ENCODE assay signal across 8 cellular contexts in genomic region chr16:711548-712320, GRCh38. TPM values are rescaled to one million over a fixed set of nuclear protein-coding genes. Genes with fewer than 3 reads are reported as not detected.
DNase-seq lines count a peak whose midpoint lies in the region; ATAC-seq and TF ChIP-seq lines count a peak whose summit lies in the region.

No MANE protein-coding gene starts in this region.

- H3K36me3 ChIP-seq in CD8-positive, alpha-beta memory T cell (ENCODE audit: insufficient read depth, low read length), result no peaks in the 10 kb centered on the region
- H3K36me3 ChIP-seq in SK-N-SH (replicated peaks in 1 of 2; ENCODE audit: control insufficient read depth in 1 of 2, insufficient read depth in 2 of 2, low read length in 1 of 2) (no peaks in the 10 kb centered on the region), gastroesophageal sphincter (peaks cover 0 to under 1% of the 10 kb centered on the region in 2 donors), parathyroid adenoma (ENCODE audit: control insufficient read depth, insufficient read depth, low read length) (no peaks in the 10 kb centered on the region), vagina (no peaks in the 10 kb centered on the region)

- intact Hi-C loops in vagina (cut with DNase I), result loop anchor here (10.0 kb wide), 1 partner anchor 343 kb away; no protein-coding TSS in a partner anchor

- H3K4me2 ChIP-seq in SK-N-SH, result peak overlapping the region; percentile 47; the same call in 1 of the 2 replicates
- H3K4me2 ChIP-seq in parathyroid adenoma (ENCODE audit: low read length), result no peak overlapping the region

- H3K79me2 ChIP-seq in SK-N-SH (ENCODE audit: insufficient read depth) (0 out of 2 replicates have a peak, but pooled peaks cover 2% of the 10 kb centered on the region), parathyroid adenoma (no peaks in the 10 kb centered on the region)

- H4K20me1 ChIP-seq in SK-N-SH (ENCODE audit: insufficient read depth), result peaks cover 6% of the 10 kb centered on the region; the same call in 1 of the 2 replicates

- no peaks in the 10 kb centered on the region for H3K36me3 Mint-ChIP-seq in CD8-positive, alpha-beta memory T cell
- no peaks in the 10 kb centered on the region for H3K36me3 Mint-ChIP-seq in HFFc6 (ENCODE audit: low read depth)

- ATAC-seq in gastroesophageal sphincter, result peak; percentile 58
- ATAC-seq in HG03159 (IDR thresholded peaks at IDR 0.05; ENCODE audit: unreplicated experiment), result no peak

- peak; percentile 89 for TF ChIP-seq RAD21 in SK-N-SH (IDR thresholded peaks at IDR 0.05; ENCODE audit: low read length)

- H2AFZ ChIP-seq in SK-N-SH (ENCODE audit: low read depth), result no peak overlapping the region
- no peak overlapping the region for H2AFZ ChIP-seq in parathyroid adenoma

- peaks cover 20 to 41% of the 10 kb centered on the region in 2 donors for H3K27me3 Mint-ChIP-seq in CD8-positive, alpha-beta memory T cell
- peaks cover 15% of the 10 kb centered on the region for H3K27me3 Mint-ChIP-seq in HFFc6 (ENCODE audit: insufficient read depth)

- H3K9me3 ChIP-seq in CD8-positive, alpha-beta memory T cell (ENCODE audit: low read length), result no peaks in the 10 kb centered on the region
- H3K9me3 ChIP-seq in SK-N-SH (no peaks in the 10 kb centered on the region), gastroesophageal sphincter (no peaks in the 10 kb centered on the region), parathyroid adenoma (ENCODE audit: control insufficient read depth, low read length) (no peaks in the 10 kb centered on the region), vagina (no peaks in the 10 kb centered on the region)

- TF ChIP-seq EP300 in SK-N-SH (IDR thresholded peaks at IDR 0.05; ENCODE audit: borderline replicate concordance in 1 of 2, low read depth in 1 of 2, low read length in 1 of 2) (no peak), gastroesophageal sphincter (IDR thresholded peaks at IDR 0.05) (no peak)

- H3K9me2 ChIP-seq in SK-N-SH, result no peaks in the 10 kb centered on the region

- 15% methylated on average over 14 of the region's 25 CpGs for WGBS in SK-N-SH (ENCODE audit: low lambda C conversion rate)
- WGBS in gastroesophageal sphincter (ENCODE audit: low coverage in 1 of 2), 2 donors, result 2 to 15% methylated on average over 8 to 15 of the region's 25 CpGs

- TF ChIP-seq POLR2A in gastroesophageal sphincter (IDR thresholded peaks at IDR 0.05) (no peak), vagina (IDR thresholded peaks at IDR 0.05) (no peak)

- no peak overlapping the region for H3K4me3 ChIP-seq in CD8-positive, alpha-beta memory T cell (ENCODE audit: low read length)
- H3K4me3 ChIP-seq in SK-N-SH (ENCODE audit: low read depth in 2 of 2, low read length in 1 of 2) (peak overlapping the region in 1 of 2 experiments; percentile 37; a peak in 1 of 4 replicates), gastroesophageal sphincter (no peak overlapping the region), parathyroid adenoma (ENCODE audit: low read depth, low read length) (no peak overlapping the region), vagina (no peak overlapping the region)

- POLR2A ChIA-PET in CD8-positive, alpha-beta memory T cell (lab: Charles Lee), result interaction anchor here (0.7 to 0.9 kb wide), 2 partner anchors 16 to 74 kb away, joined by 3 read pairs; no protein-coding TSS in a partner anchor
- POLR2A ChIA-PET in SK-N-SH (lab: Yijun Ruan, JAX), result interaction anchor here (0.9 to 1.0 kb wide), 2 partner anchors 13 to 19 kb away, joined by 3 read pairs; no protein-coding TSS in a partner anchor

- H3K4me1 Mint-ChIP-seq in CD8-positive, alpha-beta memory T cell, result peaks cover 3 to 15% (median 4%) of the 10 kb centered on the region in 3 donors
- peaks cover 26% of the 10 kb centered on the region for H3K4me1 Mint-ChIP-seq in HFFc6 (ENCODE audit: low read depth)

- CTCF ChIA-PET in CD8-positive, alpha-beta memory T cell (lab: Charles Lee), result interaction anchor here (0.7 to 22.8 kb wide), 15 partner anchors 8 to 388 kb away, joined by 3 to 332 read pairs (median 4); partner anchors contain the start of genes ANTKMT, CCDC78, CHTF18 and CIAO3
- CTCF ChIA-PET in SK-N-SH (lab: Yijun Ruan, JAX), result interaction anchor here (0.6 to 22.4 kb wide), 27 partner anchors 8 to 1513 kb away, joined by 3 to 358 read pairs (median 4); partner anchors contain the start of genes ANTKMT, CCDC78, CHTF18 and CIAO3

- peaks cover 4% of the 10 kb centered on the region for H3K4me1 ChIP-seq in CD8-positive, alpha-beta memory T cell (ENCODE audit: insufficient read depth, low read length)
- peaks cover 23 to 41% of the 10 kb centered on the region in 2 experiments; a peak in 2 of 4 replicates for H3K4me1 ChIP-seq in SK-N-SH (ENCODE audit: control insufficient read depth in 1 of 2, insufficient read depth in 2 of 2, low read depth in 1 of 2, low read length in 1 of 2)
- H3K4me1 ChIP-seq in gastroesophageal sphincter, result peaks cover 0 to 49% (median 18%) of the 10 kb centered on the region in 3 donors
- H3K4me1 ChIP-seq in parathyroid adenoma, result peaks cover 10% of the 10 kb centered on the region
- H3K4me1 ChIP-seq in vagina, result peaks cover 19% of the 10 kb centered on the region

- peak overlapping the region in 1 of 7 donors; percentile 22 for H3K4me3 Mint-ChIP-seq in CD8-positive, alpha-beta memory T cell
- H3K4me3 Mint-ChIP-seq in HFFc6, result no peak overlapping the region

- H3K27ac Mint-ChIP-seq in CD8-positive, alpha-beta memory T cell, result no peak overlapping the region
- H3K27ac Mint-ChIP-seq in HFFc6, result no peak overlapping the region

- peaks cover 30% of the 10 kb centered on the region for H3F3A ChIP-seq in SK-N-SH (replicated peaks; ENCODE audit: insufficient read depth)

- H3K9ac ChIP-seq in SK-N-SH (no peak overlapping the region), parathyroid adenoma (no peak overlapping the region)

- no peaks in the 10 kb centered on the region for H3K9me3 Mint-ChIP-seq in CD8-positive, alpha-beta memory T cell
- H3K9me3 Mint-ChIP-seq in HFFc6, result no peaks in the 10 kb centered on the region

- TF ChIP-seq CTCF in HFFc6 (IDR thresholded peaks at IDR 0.05) (peak; percentile 99), SK-N-SH (IDR thresholded peaks at IDR 0.05) (peak; percentile 77), gastroesophageal sphincter (IDR thresholded peaks at IDR 0.05) (peak in 3 of 4 experiments; percentile 90 to 98 (median 93)), parathyroid adenoma (IDR thresholded peaks at IDR 0.05) (peak; percentile 96), vagina (IDR thresholded peaks at IDR 0.05) (peak; percentile 82 to 93 (median 85))

- no peak overlapping the region for H3K27ac ChIP-seq in CD8-positive, alpha-beta memory T cell (ENCODE audit: low read depth, low read length)
- peak overlapping the region in 1 of 2 experiments; percentile 67; a peak in 1 of 4 replicates for H3K27ac ChIP-seq in SK-N-SH (ENCODE audit: low read depth in 2 of 2, low read length in 1 of 2)
- H3K27ac ChIP-seq in gastroesophageal sphincter, result no peak overlapping the region
- no peak overlapping the region for H3K27ac ChIP-seq in parathyroid adenoma
- no peak overlapping the region for H3K27ac ChIP-seq in vagina

- DNase-seq in CD8-positive, alpha-beta memory T cell, result peak; percentile 72 to 83 (median 76)
- DNase-seq in HFFc6 (peak; percentile 47), SK-N-SH (peak; percentile 93), vagina (ENCODE audit: extremely low spot score in 2 of 2) (no peak)
- peak; percentile 82 for DNase-seq in activated naive CD4-positive, alpha-beta T cell treated with Interleukin-2 at 50 U/mL for 16 hours

- peaks cover 40% of the 10 kb centered on the region for H3K27me3 ChIP-seq in CD8-positive, alpha-beta memory T cell (ENCODE audit: insufficient read depth, low read length, poor library complexity, severe bottlenecking)
- no peaks in the 10 kb centered on the region for H3K27me3 ChIP-seq in SK-N-SH (ENCODE audit: insufficient read depth)
- H3K27me3 ChIP-seq in gastroesophageal sphincter, result peaks cover 57% of the 10 kb centered on the region
- peaks cover 3% of the 10 kb centered on the region for H3K27me3 ChIP-seq in parathyroid adenoma (ENCODE audit: control insufficient read depth, insufficient read depth, low read length)
- peaks cover 3% of the 10 kb centered on the region for H3K27me3 ChIP-seq in vagina

RNA-seq across cellular contexts. Expression of gene METRN, which starts 3.2 kb away (rescaled TPM):
- 10 to 100 TPM; 34.8 to 38.2 TPM for total RNA-seq in CD8-positive, alpha-beta memory T cell
- 50.3 TPM for polyA plus RNA-seq in CD8-positive, alpha-beta memory T cell
- total RNA-seq in HFFc6 (2021; fragmentation: NEBNext Ultra II Directional; extraction: Animal tissue kit (Norgen Biotek cat#: 25700)), result 100 to 1,000 TPM in 1 of 6 experiments, 10 to 100 TPM in 5; 61.5 to 103 (median 70.4) TPM
- polyA plus RNA-seq in SK-N-SH (2012; rRNA removed), result 52.4 and 59.7 TPM in 2 replicates
- 25.1 and 56.0 TPM in 2 replicates for polyA plus RNA-seq in SK-N-SH (2012; cell fraction: cytosol; rRNA removed)
- polyA plus RNA-seq in SK-N-SH (2012; cell fraction: nucleus; rRNA removed), result 47.0 and 55.6 TPM in 2 replicates
- total RNA-seq in gastroesophageal sphincter, result 10 to 100 TPM; 22.6 to 77.7 (median 63.8) TPM
- total RNA-seq in vagina, result 32.2 TPM

RNA-seq across cellular contexts. Expression of gene FBXL16, which starts 6.1 kb away (rescaled TPM):
- 10 to 100 TPM in 1 of 2 experiments, 1 to 10 TPM in 1; 7.6 to 11.1 TPM for total RNA-seq in CD8-positive, alpha-beta memory T cell
- polyA plus RNA-seq in CD8-positive, alpha-beta memory T cell, result 16.9 TPM
- under 1 TPM in 1 of 6 experiments, not detected in 5; 0.05 TPM for total RNA-seq in HFFc6 (2021; fragmentation: NEBNext Ultra II Directional; extraction: Animal tissue kit (Norgen Biotek cat#: 25700))
- 17.7 and 19.8 TPM in 2 replicates for polyA plus RNA-seq in SK-N-SH (2012; rRNA removed)
- 11.3 and 18.3 TPM in 2 replicates for polyA plus RNA-seq in SK-N-SH (2012; cell fraction: cytosol; rRNA removed)
- polyA plus RNA-seq in SK-N-SH (2012; cell fraction: nucleus; rRNA removed), result 19.3 and 27.4 TPM in 2 replicates
- total RNA-seq in gastroesophageal sphincter (1 to 10 TPM in 1 of 4 donors, under 1 TPM in 3; 0.27 to 1.4 (median 0.35) TPM), vagina (4.4 TPM)

RNA-seq across cellular contexts. Expression of gene ANTKMT, which starts 9.2 kb away (rescaled TPM):
- total RNA-seq in CD8-positive, alpha-beta memory T cell, result 10 to 100 TPM; 64.2 to 72.0 TPM
- polyA plus RNA-seq in CD8-positive, alpha-beta memory T cell, result 127 TPM
- 10 to 100 TPM; 50.1 to 57.7 (median 54.7) TPM for total RNA-seq in HFFc6 (2021; fragmentation: NEBNext Ultra II Directional; extraction: Animal tissue kit (Norgen Biotek cat#: 25700))
- 49.5 and 57.4 TPM in 2 replicates for polyA plus RNA-seq in SK-N-SH (2012; rRNA removed)
- 22.6 and 32.2 TPM in 2 replicates for polyA plus RNA-seq in SK-N-SH (2012; cell fraction: cytosol; rRNA removed)
- 144 and 312 TPM in 2 replicates for polyA plus RNA-seq in SK-N-SH (2012; cell fraction: nucleus; rRNA removed)
- total RNA-seq in gastroesophageal sphincter (10 to 100 TPM; 23.5 to 46.2 (median 31.0) TPM), vagina (26.0 TPM)

RNA-seq across cellular contexts. Expression of gene CCDC78, which starts 14.5 kb away (rescaled TPM):
- 1 to 10 TPM; 9.8 to 9.9 TPM for total RNA-seq in CD8-positive, alpha-beta memory T cell
- 0.53 TPM for polyA plus RNA-seq in CD8-positive, alpha-beta memory T cell
- total RNA-seq in HFFc6 (2021; fragmentation: NEBNext Ultra II Directional; extraction: Animal tissue kit (Norgen Biotek cat#: 25700)), result 1 to 10 TPM; 2.2 to 4.1 (median 3.4) TPM
- polyA plus RNA-seq in SK-N-SH (2012; rRNA removed), result 15.4 and 18.8 TPM in 2 replicates
- 1.4 and 2.8 TPM in 2 replicates for polyA plus RNA-seq in SK-N-SH (2012; cell fraction: cytosol; rRNA removed)
- polyA plus RNA-seq in SK-N-SH (2012; cell fraction: nucleus; rRNA removed), result 160 and 164 TPM in 2 replicates
- total RNA-seq in gastroesophageal sphincter, result under 1 TPM in 1 of 4 donors, not detected in 3; 0.13 TPM
- total RNA-seq in vagina, result 7.6 TPM

RNA-seq across cellular contexts. Expression of gene HAGHL, which starts 15.2 kb away (rescaled TPM):
- total RNA-seq in CD8-positive, alpha-beta memory T cell, result 10 to 100 TPM; 31.5 to 35.6 TPM
- 10.7 TPM for polyA plus RNA-seq in CD8-positive, alpha-beta memory T cell
- 10 to 100 TPM; 11.4 to 16.6 (median 14.1) TPM for total RNA-seq in HFFc6 (2021; fragmentation: NEBNext Ultra II Directional; extraction: Animal tissue kit (Norgen Biotek cat#: 25700))
- 60.6 and 65.5 TPM in 2 replicates for polyA plus RNA-seq in SK-N-SH (2012; rRNA removed)
- polyA plus RNA-seq in SK-N-SH (2012; cell fraction: cytosol; rRNA removed), result 15.2 and 18.9 TPM in 2 replicates
- 374 and 593 TPM in 2 replicates for polyA plus RNA-seq in SK-N-SH (2012; cell fraction: nucleus; rRNA removed)
- total RNA-seq in gastroesophageal sphincter, result 1 to 10 TPM; 1.1 to 4.8 (median 2.8) TPM
- total RNA-seq in vagina, result 5.2 TPM

Comparison
In these comparisons a context has a peak if more than half of its experiments do, and no peak if none do; other contexts are left out.
1. DNase-seq: peak in CD8-positive, alpha-beta memory T cell (5 of 5), HFFc6 (single experiment), SK-N-SH (single experiment) and activated naive CD4-positive, alpha-beta T cell treated with Interleukin-2 at 50 U/mL for 16 hours (single experiment); none in vagina (0 of 2).
2. Peak in every context shown above with its lines, with median percentiles within 50 percentile points of each other: CTCF ChIP-seq.